In genomic region chr4:185201983-185202962, GRCh38 we compare ENCODE assay signal across 8 cellular contexts. TPM values are rescaled to one million over a fixed set of nuclear protein-coding genes. Genes with fewer than 3 reads are reported as not detected.
A peak's percentile ranks its signal among the peaks of the same experiment; 100 is the strongest.
DNase-seq lines count a peak whose midpoint lies in the region; ATAC-seq and TF ChIP-seq lines count a peak whose summit lies in the region.

No MANE protein-coding gene starts in this region.

- no peaks in the 10 kb centered on the region for H3K27me3 ChIP-seq in CD4-positive, alpha-beta memory T cell (ENCODE audit: insufficient read depth, low read length)
- H3K27me3 ChIP-seq in KMS-11 (ENCODE audit: insufficient read depth, low read depth) (no peaks in the 10 kb centered on the region), stomach (no peaks in the 10 kb centered on the region)

- H3K4me3 ChIP-seq in CD4-positive, alpha-beta memory T cell (ENCODE audit: low read length in 2 of 2): peak overlapping the region in 1 of 2 donors; percentile 24
- H3K4me3 ChIP-seq in KMS-11 (IDR thresholded peaks at IDR 0.05; ENCODE audit: insufficient read depth, low read depth, low read length): no peak overlapping the region
- H3K4me3 ChIP-seq in stomach: peak overlapping the region in 2 of 4 donors; percentile 69 to 76

- no peak for TF ChIP-seq EP300 in stomach (IDR thresholded peaks at IDR 0.05)

- peak overlapping the region; percentile 82 for H3K27ac ChIP-seq in CD4-positive, alpha-beta memory T cell (ENCODE audit: low read depth, low read length)
- H3K27ac ChIP-seq in KMS-11: 0 out of 2 replicates have a peak overlapping the region, but pooled peaks have one; percentile 95
- H3K27ac ChIP-seq in stomach: peak overlapping the region; percentile 18 to 99 (median 98)

- peak overlapping the region; percentile 98 to 99 (median 99) for H3K27ac Mint-ChIP-seq in CD4-positive, alpha-beta memory T cell
- H3K27ac Mint-ChIP-seq in activated T-cell treated with anti-CD3 and anti-CD28 coated beads, Interleukin-2, amount 50 U/mL, for 24 hours: peak overlapping the region; percentile 98
- H3K27ac Mint-ChIP-seq in glutamatergic neuron (ENCODE audit: unreplicated experiment): no peak overlapping the region

- H3K36me3 Mint-ChIP-seq in CD4-positive, alpha-beta memory T cell: peaks cover 8 to 9% of the 10 kb centered on the region in 2 donors
- peaks cover 48% of the 10 kb centered on the region for H3K36me3 Mint-ChIP-seq in activated T-cell treated with anti-CD3 and anti-CD28 coated beads, Interleukin-2, amount 50 U/mL, for 24 hours (ENCODE audit: low read depth)
- no peaks in the 10 kb centered on the region for H3K36me3 Mint-ChIP-seq in glutamatergic neuron (ENCODE audit: unreplicated experiment)

- H3K4me3 Mint-ChIP-seq in CD4-positive, alpha-beta memory T cell: peak overlapping the region; percentile 91 to 99 (median 96)
- peak overlapping the region; percentile 90 for H3K4me3 Mint-ChIP-seq in activated T-cell treated with anti-CD3 and anti-CD28 coated beads, Interleukin-2, amount 50 U/mL, for 24 hours
- peak overlapping the region; percentile 94 for H3K4me3 Mint-ChIP-seq in glutamatergic neuron (ENCODE audit: unreplicated experiment)

- H3K79me2 ChIP-seq in KMS-11 (ENCODE audit: insufficient read depth, low read depth): peaks cover 44% of the 10 kb centered on the region

- peaks cover 45% of the 10 kb centered on the region for H3K4me1 ChIP-seq in CD4-positive, alpha-beta memory T cell (ENCODE audit: insufficient read depth, low read length)
- H3K4me1 ChIP-seq in KMS-11 (ENCODE audit: low read depth, poor library complexity, severe bottlenecking) (peaks cover 31% of the 10 kb centered on the region), stomach (peaks cover 18 to 35% (median 26%) of the 10 kb centered on the region in 4 donors)

- H3K36me3 ChIP-seq in CD4-positive, alpha-beta memory T cell (ENCODE audit: insufficient read depth, low read length): no peaks in the 10 kb centered on the region
- H3K36me3 ChIP-seq in KMS-11 (ENCODE audit: insufficient read depth): no peaks in the 10 kb centered on the region
- peaks cover 0 to 6% (median 0%) of the 10 kb centered on the region in 4 donors for H3K36me3 ChIP-seq in stomach

- POLR2A ChIA-PET in CD4-positive, alpha-beta memory T cell (lab: Charles Lee; ENCODE audit: partially characterized antibody): interaction anchor here (0.6 to 1.9 kb wide), 7 partner anchors 8 to 989 kb away, joined by 3 to 9 read pairs (median 5); partner anchors contain the start of genes CYP4V2 and LRP2BP

- H3K9ac ChIP-seq in KMS-11: peak overlapping the region; percentile 99; the same call in 1 of the 2 replicates

- no peaks in the 10 kb centered on the region for H3K27me3 Mint-ChIP-seq in CD4-positive, alpha-beta memory T cell
- no peaks in the 10 kb centered on the region for H3K27me3 Mint-ChIP-seq in activated T-cell treated with anti-CD3 and anti-CD28 coated beads, Interleukin-2, amount 50 U/mL, for 24 hours
- H3K27me3 Mint-ChIP-seq in glutamatergic neuron (ENCODE audit: unreplicated experiment): peaks cover 7% of the 10 kb centered on the region

- ATAC-seq in GM18511 (IDR thresholded peaks at IDR 0.05; ENCODE audit: unreplicated experiment): no peak
- ATAC-seq in GM21390 (IDR thresholded peaks at IDR 0.05; ENCODE audit: unreplicated experiment): no peak

- WGBS in stomach, 5 donors: 37 to 57% (median 48%) methylated on average over 16 of the region's 16 CpGs

- H2AFZ ChIP-seq in KMS-11 (ENCODE audit: low read depth): no peak overlapping the region

- no peak for TF ChIP-seq POLR2A in stomach (IDR thresholded peaks at IDR 0.05)

- peak; percentile 36 to 81 (median 79) for DNase-seq in CD4-positive, alpha-beta memory T cell
- DNase-seq in activated T-cell treated with anti-CD3 and anti-CD28 coated beads, Interleukin-2, amount 50 U/mL, for 24 hours: no peak
- DNase-seq in glutamatergic neuron (no peak), stomach (no peak), GM20000 (ENCODE audit: low spot score) (no peak)

- H3K9me3 ChIP-seq in CD4-positive, alpha-beta memory T cell (ENCODE audit: control insufficient read depth in 1 of 2, low read length in 2 of 2): no peaks in the 10 kb centered on the region
- no peaks in the 10 kb centered on the region for H3K9me3 ChIP-seq in stomach

- peak overlapping the region; percentile 45 for H3K4me2 ChIP-seq in KMS-11

- peaks cover 31 to 73% (median 49%) of the 10 kb centered on the region in 4 donors for H3K4me1 Mint-ChIP-seq in CD4-positive, alpha-beta memory T cell
- H3K4me1 Mint-ChIP-seq in activated T-cell treated with anti-CD3 and anti-CD28 coated beads, Interleukin-2, amount 50 U/mL, for 24 hours (ENCODE audit: low read depth): peaks cover 51% of the 10 kb centered on the region
- peaks cover 9% of the 10 kb centered on the region for H3K4me1 Mint-ChIP-seq in glutamatergic neuron (ENCODE audit: low read depth, unreplicated experiment)

- TF ChIP-seq CTCF in KMS-11 (conservative IDR thresholded peaks at IDR 0.05; ENCODE audit: low read depth, low read length): no peak
- TF ChIP-seq CTCF in glutamatergic neuron (IDR thresholded peaks at IDR 0.05; ENCODE audit: partially characterized antibody, unreplicated experiment): no peak
- no peak for TF ChIP-seq CTCF in stomach (IDR thresholded peaks at IDR 0.05)
- TF ChIP-seq CTCF in GM20000 (IDR thresholded peaks at IDR 0.05; ENCODE audit: extremely low read depth, missing control alignments): no peak

- peaks cover 0 to 2% (median 0%) of the 10 kb centered on the region in 8 donors for H3K9me3 Mint-ChIP-seq in CD4-positive, alpha-beta memory T cell
- no peaks in the 10 kb centered on the region for H3K9me3 Mint-ChIP-seq in activated T-cell treated with anti-CD3 and anti-CD28 coated beads, Interleukin-2, amount 50 U/mL, for 24 hours
- H3K9me3 Mint-ChIP-seq in glutamatergic neuron (ENCODE audit: unreplicated experiment): peaks cover 6% of the 10 kb centered on the region

- intact Hi-C loops in CD4-positive, alpha-beta memory T cell (cut with micrococcal nuclease): loop anchor here (2.0 to 10.0 kb wide), 5 partner anchors 15 to 1700 kb away; partner anchors contain the start of gene IRF2
- intact Hi-C loops in stomach (cut with DNase I; ENCODE audit: low total_unique reads): no loop called here

- no peaks in the 10 kb centered on the region for H4K20me1 ChIP-seq in KMS-11 (ENCODE audit: insufficient read depth)

- CTCF ChIA-PET in CD4-positive, alpha-beta memory T cell (lab: Charles Lee; ENCODE audit: partially characterized antibody): interaction anchor here (1.4 to 4.3 kb wide), 2 partner anchors 17 to 104 kb away, joined by 3 to 26 read pairs; no protein-coding TSS in a partner anchor

RNA-seq across cellular contexts. Expression of gene CFAP97, which starts 1.5 kb away (rescaled TPM):
- 10 to 100 TPM; 41.6 to 41.9 TPM for total RNA-seq in CD4-positive, alpha-beta memory T cell
- polyA plus RNA-seq in CD4-positive, alpha-beta memory T cell: 100 to 1,000 TPM; 123 to 128 TPM
- total RNA-seq in glutamatergic neuron (ENCODE audit: unreplicated experiment): 28.4 TPM
- 10 to 100 TPM in 4 of 5 donors, 1 to 10 TPM in 1; 8.7 to 39.8 (median 22.5) TPM for total RNA-seq in stomach
- 10 to 100 TPM in 1 of 3 donors, 1 to 10 TPM in 2; 4.8 to 11.0 (median 8.8) TPM for polyA plus RNA-seq in stomach

RNA-seq across cellular contexts. Expression of gene SNX25, which starts 7.1 kb away (rescaled TPM):
- 10 to 100 TPM; 23.0 to 24.5 TPM for total RNA-seq in CD4-positive, alpha-beta memory T cell
- polyA plus RNA-seq in CD4-positive, alpha-beta memory T cell: 1 to 10 TPM; 3.5 to 8.4 TPM
- total RNA-seq in glutamatergic neuron (ENCODE audit: unreplicated experiment) (27.5 TPM), stomach (10 to 100 TPM in 4 of 5 donors, 1 to 10 TPM in 1; 4.1 to 36.8 (median 26.4) TPM)
- polyA plus RNA-seq in stomach: 1 to 10 TPM; 2.6 to 4.7 (median 3.2) TPM

RNA-seq across cellular contexts. Expression of gene SLC25A4, which starts 59.2 kb away (rescaled TPM):
- 1 to 10 TPM; 6.4 to 7.2 TPM for total RNA-seq in CD4-positive, alpha-beta memory T cell
- 1 to 10 TPM; 7.8 to 9.0 TPM for polyA plus RNA-seq in CD4-positive, alpha-beta memory T cell
- total RNA-seq in glutamatergic neuron (ENCODE audit: unreplicated experiment): 44.7 TPM
- total RNA-seq in stomach: 100 to 1,000 TPM in 1 of 5 donors, 10 to 100 TPM in 4; 10.7 to 140 (median 36.5) TPM
- polyA plus RNA-seq in stomach: 10 to 100 TPM; 39.9 to 46.4 (median 46.3) TPM

Comparison
In these comparisons a context has a peak if more than half of its experiments do, and no peak if none do; other contexts are left out.
1. DNase-seq: peak in CD4-positive, alpha-beta memory T cell (5 of 5); none in activated T-cell treated with anti-CD3 and anti-CD28 coated beads, Interleukin-2, amount 50 U/mL, for 24 hours (single experiment), glutamatergic neuron (single experiment), stomach (single experiment) and GM20000 (single experiment).
2. Peak in every context shown above with its lines, with median percentiles within 50 percentile points of each other: H3K27ac ChIP-seq and H3K4me3 Mint-ChIP-seq.